In genomic region chrX:15320297-15320696, GRCh38 we compare ENCODE assay signal across 1 cellular context.
TF ChIP-seq lines count a peak whose summit lies in the region.

No MANE protein-coding gene starts in this region.

TF ChIP-seq in H1, 55 proteins besides CTCF, POLR2A, EP300 and RAD21:
- TF ChIP-seq USF2 (IDR thresholded peaks at IDR 0.05; ENCODE audit: low read length) (no peak), JUN (IDR thresholded peaks at IDR 0.05; ENCODE audit: low read depth, low read length) (no peak), MAFK (IDR thresholded peaks at IDR 0.05; ENCODE audit: low read depth, low read length) (no peak), SRF (IDR thresholded peaks at IDR 0.05; ENCODE audit: low read depth, low read length) (no peak), RXRA (IDR thresholded peaks at IDR 0.05; ENCODE audit: insufficient read depth, low read depth, low read length) (no peak), E2F6 (IDR thresholded peaks at IDR 0.05) (no peak), CBX8 (IDR thresholded peaks at IDR 0.05; ENCODE audit: borderline replicate concordance, low read depth, low read length) (no peak), ZNF274 (IDR thresholded peaks at IDR 0.05; ENCODE audit: borderline replicate concordance, extremely low read depth, low read length) (no peak), CHD7 (IDR thresholded peaks at IDR 0.05; ENCODE audit: insufficient replicate concordance, low read length) (no peak), MAX (IDR thresholded peaks at IDR 0.05) (no peak), RBBP5 (IDR thresholded peaks at IDR 0.05; ENCODE audit: borderline replicate concordance, low read depth, low read length) (no peak), GABPA (IDR thresholded peaks at IDR 0.05; ENCODE audit: borderline replicate concordance, insufficient read depth, low read length) (no peak), RFX5 (IDR thresholded peaks at IDR 0.05; ENCODE audit: borderline replicate concordance, low read depth, low read length) (no peak), EZH2 (IDR thresholded peaks at IDR 0.05; ENCODE audit: low read depth, low read length, severe bottlenecking) (no peak), NRF1 (IDR thresholded peaks at IDR 0.05; ENCODE audit: low read depth, low read length) (no peak), SAP30 (IDR thresholded peaks at IDR 0.05; ENCODE audit: insufficient read depth, insufficient replicate concordance, low read length) (no peak), RNF2 (IDR thresholded peaks at IDR 0.05; ENCODE audit: borderline replicate concordance, low read depth, low read length, missing control alignments, poor library complexity, severe bottlenecking) (no peak), ATF3 (IDR thresholded peaks at IDR 0.05; ENCODE audit: insufficient read depth, low read depth, low read length) (no peak), CBX5 (IDR thresholded peaks at IDR 0.05; ENCODE audit: low read depth, low read length) (no peak), GTF2F1 (IDR thresholded peaks at IDR 0.05; ENCODE audit: borderline replicate concordance, low read depth, low read length) (no peak)
